ENCODE assay signal across 9 cellular contexts in the genomic region with DNA sequence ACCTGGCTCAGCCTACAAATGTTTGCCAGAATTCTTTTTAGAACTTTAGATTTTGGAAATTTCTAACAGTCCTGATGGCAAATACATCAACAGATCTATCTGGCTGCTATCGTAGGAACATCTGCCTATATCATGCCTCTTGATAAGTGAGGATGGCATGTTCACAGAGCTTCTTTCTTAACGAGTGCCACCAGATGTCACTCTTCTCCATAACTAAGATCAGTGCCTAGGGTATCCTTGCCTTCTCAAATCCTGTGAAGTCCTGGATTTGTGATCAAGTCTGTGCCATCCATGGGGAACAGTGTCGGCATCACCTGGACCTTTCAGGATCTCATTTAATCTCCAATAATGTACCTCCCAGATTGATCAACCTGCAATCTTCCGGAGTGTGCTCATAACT. TPM values are rescaled to one million over a fixed set of nuclear protein-coding genes. Genes with fewer than 3 reads are reported as not detected.
DNase-seq lines count a peak whose midpoint lies in the region; ATAC-seq, FAIRE-seq and TF ChIP-seq lines count a peak whose summit lies in the region.
"Had no signal": no experiment of that assay in that cellular context is flagged by ENCODE, and none has a peak within 500 bp of the region (broad histone marks: within the 10 kb centered on the region; RNA-seq: fewer than 3 reads in every experiment).

No MANE protein-coding gene starts in this region.

- no peak overlapping the region for H3K18ac ChIP-seq in H9 (ENCODE audit: insufficient read length, low read depth, low read length)

- H3K27ac Mint-ChIP-seq in H9, result no peak overlapping the region

- no peaks in the 10 kb centered on the region for H3K23me2 ChIP-seq in H9 (ENCODE audit: insufficient read length, low read depth, low read length, poor library complexity, severe bottlenecking)

- ATAC-seq in HG03460 (IDR thresholded peaks at IDR 0.05; ENCODE audit: unreplicated experiment), result no peak

- no peak overlapping the region for H4K5ac ChIP-seq in H9 (ENCODE audit: insufficient read length, low read depth, low read length)

- H3K4me3 Mint-ChIP-seq in H9, result no peak overlapping the region

- H3K79me2 ChIP-seq in H9 (ENCODE audit: insufficient read depth, low read length), result no peaks in the 10 kb centered on the region

- H3K9ac ChIP-seq in H9 (ENCODE audit: extremely low read depth, insufficient read length, low read length), result no peak overlapping the region

- no peak overlapping the region for H3K4me2 ChIP-seq in H9 (ENCODE audit: insufficient read depth, insufficient read length, low read length)

- no peak overlapping the region for H2BK15ac ChIP-seq in H9 (ENCODE audit: low read depth, low read length)

- H2BK12ac ChIP-seq in H9 (ENCODE audit: insufficient read length, low read depth, low read length), result no peak overlapping the region

- no peak overlapping the region for H3K27ac ChIP-seq in H9 (ENCODE audit: insufficient read length, low read depth, low read length)

- no peak overlapping the region for H3K14ac ChIP-seq in H9 (ENCODE audit: insufficient read depth, low read length)

- H3K79me1 ChIP-seq in H9 (ENCODE audit: insufficient read depth, low read depth, low read length, poor library complexity, severe bottlenecking), result no peaks in the 10 kb centered on the region

- H2AFZ ChIP-seq in H9 (ENCODE audit: low read length), result no peak overlapping the region

- H3K27me3 Mint-ChIP-seq in H9 (ENCODE audit: low read depth), result no peaks in the 10 kb centered on the region

- no peaks in the 10 kb centered on the region for H3K36me3 Mint-ChIP-seq in H9 (ENCODE audit: insufficient read depth in 1 of 3, low read depth in 3 of 3)

- H3K27me3 ChIP-seq in H9 (ENCODE audit: insufficient read depth, low read length), result no peaks in the 10 kb centered on the region

- no peaks in the 10 kb centered on the region for H3K4me1 ChIP-seq in H9 (ENCODE audit: insufficient read depth, low read length)

- TF ChIP-seq CTCF in H9 (conservative IDR thresholded peaks at IDR 0.05), result peak; percentile 67

- H3K9me3 ChIP-seq in H9 (ENCODE audit: control insufficient read depth, low read depth, low read length), result no peaks in the 10 kb centered on the region

- no peak overlapping the region for H4K91ac ChIP-seq in H9 (ENCODE audit: insufficient read length, low read depth, low read length)

- H4K20me1 ChIP-seq in H9 (ENCODE audit: control insufficient read depth, insufficient read depth, insufficient read length), result no peaks in the 10 kb centered on the region

- H3T11ph ChIP-seq in H9 (ENCODE audit: low read length), result no peak overlapping the region

- H3K23ac ChIP-seq in H9 (ENCODE audit: insufficient read length, low read depth, low read length), result no peak overlapping the region

- H3K4ac ChIP-seq in H9 (ENCODE audit: low read depth, low read length), result no peak overlapping the region

- no peak overlapping the region for H2AK5ac ChIP-seq in H9 (ENCODE audit: insufficient read length, low read length)

- H2BK120ac ChIP-seq in H9 (ENCODE audit: low read depth, low read length, poor library complexity, severe bottlenecking), result no peak overlapping the region

- no peak overlapping the region for H2BK5ac ChIP-seq in H9 (ENCODE audit: insufficient read length, low read length)

- FAIRE-seq in urothelium cell line (lab: Jason Lieb, UNC), result no peak

- H2BK20ac ChIP-seq in H9 (ENCODE audit: low read depth, low read length, poor library complexity, severe bottlenecking), result no peak overlapping the region

- no peaks in the 10 kb centered on the region for H3K9me3 Mint-ChIP-seq in H9

- H3K4me1 Mint-ChIP-seq in H9, result no peaks in the 10 kb centered on the region

- H3K56ac ChIP-seq in H9 (ENCODE audit: insufficient read length, low read depth, low read length), result no peak overlapping the region

- DNase-seq in AG20443 (ENCODE audit: low spot score) (peak; percentile 37), H9 (peak; percentile 30), RPMI7951 (ENCODE audit: low read depth) (peak; percentile 57), glomerular visceral epithelial cell (ENCODE audit: extremely low spot score) (peak; percentile 46), urothelium cell line (ENCODE audit: low spot score) (peak; percentile 55), NK-92 (lab: John Stamatoyannopoulos, UW; ENCODE audit: unreplicated experiment) (no peak), activated gamma-delta T cell treated with Interleukin-2 at 50 U/mL for 16 hours (no peak)

- H4K8ac ChIP-seq in H9 (replicated peaks; ENCODE audit: insufficient read length, low read depth, low read length), result no peak overlapping the region

- no CpG with 5 or more reads among the region's 4 CpGs for whole genome bisulfite sequencing in H9 (ENCODE audit: extremely low coverage, insufficient read length, low lambda C conversion rate)

RNA-seq across cellular contexts. Expression of gene CD5L, which starts 36.5 kb away (rescaled TPM):
- not detected in 2 replicates for total RNA-seq in H9 (2021)
- total RNA-seq in RPMI7951 (2014; rRNA removed; shearing (Covaris generic)), result 0.10 and 0.12 TPM in 2 replicates
- total RNA-seq: subcutaneous adipose tissue had no signal

RNA-seq across cellular contexts. Expression of gene FCRL1, which starts 58.1 kb away (rescaled TPM):
- not detected in 2 replicates for total RNA-seq in H9 (2021)
- total RNA-seq in RPMI7951 (2014; rRNA removed; shearing (Covaris generic)), result 0.10 TPM in 1 of 2 replicates, not detected in the other

Comparison
In these comparisons a context has a peak if more than half of its experiments do, and no peak if none do; other contexts are left out.
1. DNase-seq: peak in AG20443 (single experiment), H9 (single experiment), RPMI7951 (single experiment), glomerular visceral epithelial cell (single experiment) and urothelium cell line (single experiment); none in NK-92 (single experiment) and activated gamma-delta T cell treated with Interleukin-2 at 50 U/mL for 16 hours (single experiment).